In the genomic region with DNA sequence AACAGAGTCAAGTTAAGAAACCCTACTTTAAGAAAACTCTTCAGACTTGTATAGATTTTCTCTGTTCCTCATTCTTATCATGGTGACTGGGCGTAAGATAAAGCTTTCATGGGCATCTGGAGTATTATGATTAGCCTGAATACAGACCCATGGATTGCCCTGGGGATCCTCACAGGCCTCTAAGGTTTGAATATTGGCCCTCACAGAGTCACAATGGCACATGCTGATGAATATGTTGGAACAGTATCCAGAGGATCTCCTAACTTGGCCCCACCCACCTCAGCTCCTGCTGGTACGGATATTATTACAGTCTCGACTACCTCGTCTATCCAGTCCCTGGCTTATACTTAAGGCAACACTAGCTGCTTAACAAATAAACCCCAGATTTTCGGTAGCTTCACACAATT, we compare ENCODE assay signal across 19 cellular contexts. TPM values are rescaled to one million over a fixed set of nuclear protein-coding genes. Genes with fewer than 3 reads are reported as not detected.
DNase-seq lines count a peak whose midpoint lies in the region; ATAC-seq and TF ChIP-seq lines count a peak whose summit lies in the region.
"Had no signal": no experiment of that assay in that cellular context is flagged by ENCODE, and none has a peak within 500 bp of the region (broad histone marks: within the 10 kb centered on the region; RNA-seq: fewer than 3 reads in every experiment).

No MANE protein-coding gene starts in this region.

- CTCF ChIA-PET in activated B cell treated with CpG ODN at 0.5 μM for 24 hours (lab: Charles Lee) = interaction anchor here (0.9 kb wide), 1 partner anchor 144 kb away, joined by 3 read pairs; no protein-coding TSS in a partner anchor

- ATAC-seq in GM21515 (IDR thresholded peaks at IDR 0.05; ENCODE audit: unreplicated experiment) = peak; percentile 58
- peak; percentile 58 for ATAC-seq in HG03432 (IDR thresholded peaks at IDR 0.05; ENCODE audit: unreplicated experiment)
- ATAC-seq in activated B cell treated with CpG ODN at 0.5 μM for 24 hours (ENCODE audit: low read depth) = peak; percentile 61
- no peak for ATAC-seq in activated naive CD8-positive, alpha-beta T cell treated with anti-CD3 and anti-CD28 coated beads, Interleukin-2, amount 50 U/mL, for 24 hours
- no peak for ATAC-seq in right lobe of liver
- ATAC-seq: naive thymus-derived CD8-positive, alpha-beta T cell had no signal

- DNase-seq in CMK (ENCODE audit: low read depth) (peak; percentile 57), activated B cell treated with CpG ODN at 0.5 μM for 24 hours (no peak), right lobe of liver (no peak), Peyer's patch (no peak), NCI-H2107 treated with DMSO at 0.1 percent for 48 hours (lab: John Stamatoyannopoulos, UW; ENCODE audit: unreplicated experiment) (no peak)
- no peak for DNase-seq in activated naive CD8-positive, alpha-beta T cell treated with anti-CD3 and anti-CD28 coated beads, Interleukin-2, amount 50 U/mL, for 24 hours
- DNase-seq: DMS 273 treated with DMSO at 0.1 percent for 48 hours; KBM-7; left ventricle myocardium superior; naive thymus-derived CD8-positive, alpha-beta T cell; NCI-H1694; NCI-H69; SIG-M5; stimulated activated CD4-positive, alpha-beta T cell treated with anti-CD3 and anti-CD28 coated beads, Interleukin-2, amount 100 ng/mL, for 24 hours; WERI-Rb-1 had no signal

- peak overlapping the region; percentile 38 for H3K27ac Mint-ChIP-seq in activated B cell treated with CpG ODN at 0.5 μM for 24 hours
- H3K27ac Mint-ChIP-seq in activated naive CD8-positive, alpha-beta T cell treated with anti-CD3 and anti-CD28 coated beads, Interleukin-2, amount 50 U/mL, for 24 hours = no peak overlapping the region
- H3K27ac Mint-ChIP-seq: type B pancreatic cell had no signal

- H3K27ac ChIP-seq in right lobe of liver (no peak overlapping the region), Peyer's patch (no peak overlapping the region)
- H3K27ac ChIP-seq: epithelial cell of prostate, WERI-Rb-1 had no signal

- no peak for TF ChIP-seq CTCF in activated B cell treated with CpG ODN at 0.5 μM for 24 hours (IDR thresholded peaks at IDR 0.05)
- TF ChIP-seq CTCF in right lobe of liver (IDR thresholded peaks at IDR 0.05) = no peak
- no peak for TF ChIP-seq CTCF in Peyer's patch (IDR thresholded peaks at IDR 0.05)

- H3K4me3 Mint-ChIP-seq in activated B cell treated with CpG ODN at 0.5 μM for 24 hours = peak overlapping the region; percentile 37
- no peak overlapping the region for H3K4me3 Mint-ChIP-seq in activated naive CD8-positive, alpha-beta T cell treated with anti-CD3 and anti-CD28 coated beads, Interleukin-2, amount 50 U/mL, for 24 hours
- H3K4me3 Mint-ChIP-seq: type B pancreatic cell had no signal

- peaks cover 0 to 7% (median 2%) of the 10 kb centered on the region in 4 donors for H3K4me1 ChIP-seq in right lobe of liver
- peaks cover 0 to 17% (median 8%) of the 10 kb centered on the region in 4 donors for H3K4me1 ChIP-seq in Peyer's patch

- TF ChIP-seq POLR2A in right lobe of liver (IDR thresholded peaks at IDR 0.05) (no peak), Peyer's patch (IDR thresholded peaks at IDR 0.05) (no peak)

- H3K4me3 ChIP-seq in right lobe of liver (no peak overlapping the region), Peyer's patch (no peak overlapping the region)

- no peaks in the 10 kb centered on the region for H3K27me3 Mint-ChIP-seq in activated B cell treated with CpG ODN at 0.5 μM for 24 hours
- no peaks in the 10 kb centered on the region for H3K27me3 Mint-ChIP-seq in activated naive CD8-positive, alpha-beta T cell treated with anti-CD3 and anti-CD28 coated beads, Interleukin-2, amount 50 U/mL, for 24 hours
- H3K27me3 Mint-ChIP-seq: naive thymus-derived CD8-positive, alpha-beta T cell; type B pancreatic cell had no signal

- H3K36me3 ChIP-seq in right lobe of liver = no peaks in the 10 kb centered on the region
- no peaks in the 10 kb centered on the region for H3K36me3 ChIP-seq in Peyer's patch

- POLR2A ChIA-PET in activated B cell treated with CpG ODN at 0.5 μM for 24 hours (lab: Charles Lee) = interaction anchor here (0.8 to 1.4 kb wide), 3 partner anchors 8 to 212 kb away, joined by 3 to 8 read pairs (median 4); a partner anchor contains a TSS

- H3K4me1 Mint-ChIP-seq in activated B cell treated with CpG ODN at 0.5 μM for 24 hours = peaks cover 92% of the 10 kb centered on the region
- H3K4me1 Mint-ChIP-seq in activated naive CD8-positive, alpha-beta T cell treated with anti-CD3 and anti-CD28 coated beads, Interleukin-2, amount 50 U/mL, for 24 hours = peaks cover 84% of the 10 kb centered on the region

- 87% methylated on average over 5 of the region's 5 CpGs for WGBS in right lobe of liver (ENCODE audit: insufficient coverage, low coverage, low lambda C conversion rate, missing lambda C conversion rate)

- intact Hi-C loops in activated B cell treated with CpG ODN at 0.5 μM for 24 hours (cut with micrococcal nuclease) (loop anchor here (1.0 to 10.0 kb wide), 4 partner anchors 8 to 907 kb away; a partner anchor contains a TSS), right lobe of liver (cut with DNase I) (no loop called here)

- no peaks in the 10 kb centered on the region for H3K9me3 ChIP-seq in right lobe of liver
- no peaks in the 10 kb centered on the region for H3K9me3 ChIP-seq in Peyer's patch

- H3K9me3 Mint-ChIP-seq in activated B cell treated with CpG ODN at 0.5 μM for 24 hours = no peaks in the 10 kb centered on the region
- no peaks in the 10 kb centered on the region for H3K9me3 Mint-ChIP-seq in activated naive CD8-positive, alpha-beta T cell treated with anti-CD3 and anti-CD28 coated beads, Interleukin-2, amount 50 U/mL, for 24 hours
- H3K9me3 Mint-ChIP-seq: naive thymus-derived CD8-positive, alpha-beta T cell; type B pancreatic cell had no signal

- H3K27me3 ChIP-seq in right lobe of liver (no peaks in the 10 kb centered on the region), Peyer's patch (no peaks in the 10 kb centered on the region)

- peaks cover 7% of the 10 kb centered on the region for H3K36me3 Mint-ChIP-seq in activated B cell treated with CpG ODN at 0.5 μM for 24 hours (ENCODE audit: low read depth)
- H3K36me3 Mint-ChIP-seq in activated naive CD8-positive, alpha-beta T cell treated with anti-CD3 and anti-CD28 coated beads, Interleukin-2, amount 50 U/mL, for 24 hours (ENCODE audit: low read depth) = peaks cover 9% of the 10 kb centered on the region
- H3K36me3 Mint-ChIP-seq: type B pancreatic cell had no signal

RNA-seq across cellular contexts. Expression of a gene that starts 8.1 kb away (rescaled TPM):
- total RNA-seq in activated B cell treated with CpG ODN at 0.5 μM for 24 hours (73.8 and 79.6 TPM in 2 replicates), right lobe of liver (10 to 100 TPM; 20.2 to 29.1 (median 24.2) TPM), Peyer's patch (10 to 100 TPM; 39.0 to 69.3 (median 49.0) TPM)

Comparison
In these comparisons a context has a peak if more than half of its experiments do, and no peak if none do; other contexts are left out.
1. ATAC-seq: peak in GM21515 (single experiment), HG03432 (single experiment) and activated B cell treated with CpG ODN at 0.5 μM for 24 hours (single experiment); none in activated naive CD8-positive, alpha-beta T cell treated with anti-CD3 and anti-CD28 coated beads, Interleukin-2, amount 50 U/mL, for 24 hours (single experiment) and right lobe of liver (0 of 4).